ENCODE assay signal across 1 cellular context in the genomic region with DNA sequence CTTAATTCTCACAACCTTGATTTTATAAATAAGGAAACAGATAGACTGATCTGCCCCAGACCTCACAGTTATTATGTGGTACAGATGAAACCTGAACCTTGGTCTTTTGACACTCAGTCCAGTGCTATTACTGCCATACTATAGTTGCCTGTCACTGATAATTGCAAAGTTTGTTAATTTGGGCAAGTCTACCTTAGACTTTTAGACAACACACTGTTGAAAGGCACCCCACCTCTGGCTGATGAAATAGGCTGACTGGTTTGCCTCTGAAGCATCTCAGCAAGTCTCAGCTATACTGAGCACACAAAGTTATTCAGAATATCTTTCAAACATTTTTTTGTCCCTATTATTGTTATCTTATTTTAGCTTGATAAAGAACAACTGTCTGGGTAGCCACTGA.
TF ChIP-seq lines count a peak whose summit lies in the region.

No MANE protein-coding gene starts in this region.

TF ChIP-seq in HEK293, 187 proteins besides CTCF, POLR2A, EP300 and RAD21 (continued from another document):
- TF ChIP-seq, protein P1, sequence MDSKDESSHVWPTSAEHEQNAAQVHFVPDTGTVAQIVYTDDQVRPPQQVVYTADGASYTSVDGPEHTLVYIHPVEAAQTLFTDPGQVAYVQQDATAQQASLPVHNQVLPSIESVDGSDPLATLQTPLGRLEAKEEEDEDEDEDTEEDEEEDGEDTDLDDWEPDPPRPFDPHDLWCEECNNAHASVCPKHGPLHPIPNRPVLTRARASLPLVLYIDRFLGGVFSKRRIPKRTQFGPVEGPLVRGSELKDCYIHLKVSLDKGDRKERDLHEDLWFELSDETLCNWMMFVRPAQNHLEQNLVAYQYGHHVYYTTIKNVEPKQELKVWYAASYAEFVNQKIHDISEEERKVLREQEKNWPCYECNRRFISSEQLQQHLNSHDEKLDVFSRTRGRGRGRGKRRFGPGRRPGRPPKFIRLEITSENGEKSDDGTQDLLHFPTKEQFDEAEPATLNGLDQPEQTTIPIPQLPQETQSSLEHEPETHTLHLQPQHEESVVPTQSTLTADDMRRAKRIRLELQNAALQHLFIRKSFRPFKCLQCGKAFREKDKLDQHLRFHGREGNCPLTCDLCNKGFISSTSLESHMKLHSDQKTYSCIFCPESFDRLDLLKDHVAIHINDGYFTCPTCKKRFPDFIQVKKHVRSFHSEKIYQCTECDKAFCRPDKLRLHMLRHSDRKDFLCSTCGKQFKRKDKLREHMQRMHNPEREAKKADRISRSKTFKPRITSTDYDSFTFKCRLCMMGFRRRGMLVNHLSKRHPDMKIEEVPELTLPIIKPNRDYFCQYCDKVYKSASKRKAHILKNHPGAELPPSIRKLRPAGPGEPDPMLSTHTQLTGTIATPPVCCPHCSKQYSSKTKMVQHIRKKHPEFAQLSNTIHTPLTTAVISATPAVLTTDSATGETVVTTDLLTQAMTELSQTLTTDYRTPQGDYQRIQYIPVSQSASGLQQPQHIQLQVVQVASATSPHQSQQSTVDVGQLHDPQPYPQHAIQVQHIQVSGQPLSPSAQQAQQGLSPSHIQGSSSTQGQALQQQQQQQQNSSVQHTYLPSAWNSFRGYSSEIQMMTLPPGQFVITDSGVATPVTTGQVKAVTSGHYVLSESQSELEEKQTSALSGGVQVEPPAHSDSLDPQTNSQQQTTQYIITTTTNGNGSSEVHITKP (tag by site-specific recombination; IDR thresholded peaks at IDR 0.05), result peak; percentile 80
